1 cellular context compared by ENCODE assay signal in genomic region chr3:152742368-152743347, GRCh38.
TF ChIP-seq lines count a peak whose summit lies in the region.

No MANE protein-coding gene starts in this region.

TF ChIP-seq in K562, 482 proteins besides CTCF, POLR2A, EP300 and RAD21 (continued from another document):
- TF ChIP-seq THAP7 (CRISPR knock-in tag; IDR thresholded peaks at IDR 0.05) (no peak), EWSR1 (IDR thresholded peaks at IDR 0.05; ENCODE audit: borderline replicate concordance, low read depth, partially characterized antibody) (no peak), SRF (CRISPR knock-in tag; IDR thresholded peaks at IDR 0.05) (no peak), HDAC3 (IDR thresholded peaks at IDR 0.05; ENCODE audit: borderline replicate concordance, partially characterized antibody) (no peak), ZNF280A (IDR thresholded peaks at IDR 0.05; ENCODE audit: low read depth, partially characterized antibody) (no peak), PPARD (CRISPR knock-in tag; IDR thresholded peaks at IDR 0.05) (no peak)
